ENCODE assay signal across 25 cellular contexts in genomic region chr1:20282544-20282943, GRCh38. TPM values are rescaled to one million over a fixed set of nuclear protein-coding genes. Genes with fewer than 3 reads are reported as not detected.
DNase-seq lines count a peak whose midpoint lies in the region; ATAC-seq and TF ChIP-seq lines count a peak whose summit lies in the region.
"Had no signal": no experiment of that assay in that cellular context is flagged by ENCODE, and none has a peak within 500 bp of the region (broad histone marks: within the 10 kb centered on the region; RNA-seq: fewer than 3 reads in every experiment).

No MANE protein-coding gene starts in this region.

- no peaks in the 10 kb centered on the region for H3K4me1 Mint-ChIP-seq in activated naive CD4-positive, alpha-beta T cell treated with anti-CD3 and anti-CD28 coated beads for 36 hours (ENCODE audit: low read depth)
- H3K4me1 Mint-ChIP-seq: activated CD4-positive, alpha-beta T cell treated with anti-CD3 and anti-CD28 coated beads, Interleukin-2, amount 10 ng/mL, durations not matched to agents 7 days and 5 days; naive thymus-derived CD4-positive, alpha-beta T cell had no signal

- no peak overlapping the region for H3K4me3 ChIP-seq in SJSA1
- no peak overlapping the region for H3K4me3 ChIP-seq in left ventricle myocardium inferior
- H3K4me3 ChIP-seq in gastrocnemius medialis = no peak overlapping the region
- H3K4me3 ChIP-seq: BLaER1, PC-9 had no signal

- CTCF ChIA-PET in activated naive CD4-positive, alpha-beta T cell treated with anti-CD3 and anti-CD28 coated beads for 36 hours (lab: Charles Lee) = no interaction called here

- peaks cover 13% of the 10 kb centered on the region for H3K27me3 Mint-ChIP-seq in activated naive CD4-positive, alpha-beta T cell treated with anti-CD3 and anti-CD28 coated beads for 36 hours (ENCODE audit: low read depth)

- H3K9me3 ChIP-seq in SJSA1 (replicated peaks) (peaks cover 12% of the 10 kb centered on the region; the same call in 1 of the 2 replicates), left ventricle myocardium inferior (replicated peaks) (no peaks in the 10 kb centered on the region), gastrocnemius medialis (no peaks in the 10 kb centered on the region)

- no peak overlapping the region for H3K4me3 Mint-ChIP-seq in activated naive CD4-positive, alpha-beta T cell treated with anti-CD3 and anti-CD28 coated beads for 36 hours
- H3K4me3 Mint-ChIP-seq: activated B cell treated with CpG ODN at 0.5 μM for 24 hours; activated CD4-positive, alpha-beta T cell treated with anti-CD3 and anti-CD28 coated beads, Interleukin-2, amount 10 ng/mL, durations not matched to agents 7 days and 5 days; activated T-cell treated with anti-CD3 and anti-CD28 coated beads, Interleukin-2, amount 50 U/mL, for 4 hours; effector memory CD8-positive, alpha-beta T cell; naive thymus-derived CD4-positive, alpha-beta T cell; stimulated activated memory B cell treated with anti-CD40 and anti-IgM and Interleukin-4, amounts not matched to agents 10 μg/mL and 1 μg/mL and 100 μg/mL, for 72 hours had no signal

- intact Hi-C loops in Right ventricle myocardium inferior (cut with DNase I) = loop anchor here (5.0 kb wide), 1 partner anchor 75 kb away; no protein-coding TSS in a partner anchor
- intact Hi-C loops in cardiac septum (cut with DNase I) = no loop called here
- intact Hi-C loops in left ventricle myocardium inferior (cut with micrococcal nuclease) = no loop called here
- intact Hi-C loops in gastrocnemius medialis (cut with DNase I; ENCODE audit: low total_unique reads) = loop anchor here (1.0 to 2.0 kb wide), 2 partner anchors 16 to 77 kb away; no protein-coding TSS in a partner anchor
- intact Hi-C loops in activated naive CD4-positive, alpha-beta T cell treated with anti-CD3 and anti-CD28 coated beads for 36 hours (cut with micrococcal nuclease) = no loop called here

- ATAC-seq in Right ventricle myocardium inferior (peak; percentile 90), gastrocnemius medialis (peak; percentile 95 to 97)
- ATAC-seq: activated T-cell treated with anti-CD3 and anti-CD28 coated beads, Interleukin-2, amount 50 U/mL, for 4 hours; effector memory CD8-positive, alpha-beta T cell; naive thymus-derived CD4-positive, alpha-beta T cell; stimulated activated memory B cell treated with anti-CD40 and anti-IgM and Interleukin-4, amounts not matched to agents 10 μg/mL and 1 μg/mL and 100 μg/mL, for 72 hours had no signal

- peaks cover 10% of the 10 kb centered on the region for H3K9me3 Mint-ChIP-seq in activated naive CD4-positive, alpha-beta T cell treated with anti-CD3 and anti-CD28 coated beads for 36 hours
- H3K9me3 Mint-ChIP-seq: activated CD4-positive, alpha-beta T cell treated with anti-CD3 and anti-CD28 coated beads, Interleukin-2, amount 10 ng/mL, durations not matched to agents 7 days and 5 days; effector memory CD8-positive, alpha-beta T cell had no signal

- TF ChIP-seq POLR2A in gastrocnemius medialis (IDR thresholded peaks at IDR 0.05) = no peak

- H3K27me3 ChIP-seq in SJSA1 (replicated peaks) (no peaks in the 10 kb centered on the region), left ventricle myocardium inferior (ENCODE audit: low read depth) (peaks cover 9% of the 10 kb centered on the region), gastrocnemius medialis (no peaks in the 10 kb centered on the region)
- H3K27me3 ChIP-seq: BLaER1 had no signal

- in situ Hi-C loops in gastrocnemius medialis (cut with MboI; ENCODE audit: low sequenced_read_pairs in 4 of 4) = no loop called here

- H3K36me3 ChIP-seq in SJSA1 (no peaks in the 10 kb centered on the region), left ventricle myocardium inferior (no peaks in the 10 kb centered on the region), gastrocnemius medialis (no peaks in the 10 kb centered on the region)
- H3K36me3 ChIP-seq: BLaER1 had no signal

- TF ChIP-seq CTCF in left ventricle myocardium inferior (IDR thresholded peaks at IDR 0.05; ENCODE audit: borderline replicate concordance) (no peak), gastrocnemius medialis (IDR thresholded peaks at IDR 0.05 in 4 of 5, conservative IDR thresholded peaks at IDR 0.05 in 1 of 5) (no peak)

- DNase-seq in Right ventricle myocardium inferior (ENCODE audit: missing footprints) (no peak), cardiac septum (ENCODE audit: low spot score) (no peak), SJSA1 (ENCODE audit: low read depth in 1 of 2, low spot score in 2 of 2) (no peak), left ventricle myocardium inferior (peak; percentile 36), gastrocnemius medialis (peak; percentile 59 to 79), KG1 (lab: John Stamatoyannopoulos, UW) (no peak), NCI-H2107 (lab: John Stamatoyannopoulos, UW) (no peak)
- no peak for DNase-seq in activated naive CD4-positive, alpha-beta T cell treated with anti-CD3 and anti-CD28 coated beads for 36 hours
- DNase-seq: activated B cell treated with CpG ODN at 0.5 μM for 24 hours; activated CD4-positive, alpha-beta T cell treated with anti-CD3 and anti-CD28 coated beads, Interleukin-2, amount 10 ng/mL, durations not matched to agents 7 days and 5 days; activated gamma-delta T cell treated with Interleukin-2 at 50 U/mL for 16 hours; activated T-cell treated with anti-CD3 and anti-CD28 coated beads, Interleukin-2, amount 50 U/mL, for 4 hours; central memory CD4-positive, alpha-beta T cell; DMS53; effector memory CD8-positive, alpha-beta T cell; erythroblast; Kasumi-1; naive thymus-derived CD4-positive, alpha-beta T cell; NCI-H524 treated with DMSO at 0.1 percent for 48 hours; SIG-M5; stimulated activated CD4-positive, alpha-beta T cell treated with anti-CD3 and anti-CD28 coated beads, Interleukin-15, amount 100 ng/mL, for 24 hours had no signal

- H3K36me3 Mint-ChIP-seq in activated naive CD4-positive, alpha-beta T cell treated with anti-CD3 and anti-CD28 coated beads for 36 hours (ENCODE audit: low read depth) = no peaks in the 10 kb centered on the region
- H3K36me3 Mint-ChIP-seq: stimulated activated memory B cell treated with anti-CD40 and anti-IgM and Interleukin-4, amounts not matched to agents 10 μg/mL and 1 μg/mL and 100 μg/mL, for 72 hours had no signal

- H3K27ac Mint-ChIP-seq in activated naive CD4-positive, alpha-beta T cell treated with anti-CD3 and anti-CD28 coated beads for 36 hours = no peak overlapping the region
- H3K27ac Mint-ChIP-seq: activated B cell treated with CpG ODN at 0.5 μM for 24 hours; activated CD4-positive, alpha-beta T cell treated with anti-CD3 and anti-CD28 coated beads, Interleukin-2, amount 10 ng/mL, durations not matched to agents 7 days and 5 days; effector memory CD8-positive, alpha-beta T cell; naive thymus-derived CD4-positive, alpha-beta T cell; stimulated activated memory B cell treated with anti-CD40 and anti-IgM and Interleukin-4, amounts not matched to agents 10 μg/mL and 1 μg/mL and 100 μg/mL, for 72 hours had no signal

- H3K27ac ChIP-seq in SJSA1 (peak overlapping the region; percentile 56), left ventricle myocardium inferior (replicated peaks) (no peak overlapping the region), gastrocnemius medialis (peak overlapping the region in 3 of 4 donors; percentile 33 to 76 (median 62))
- H3K27ac ChIP-seq: BLaER1, PC-9 had no signal

- H3K4me1 ChIP-seq in SJSA1 (replicated peaks) (peaks cover 47% of the 10 kb centered on the region), left ventricle myocardium inferior (peaks cover 12% of the 10 kb centered on the region), gastrocnemius medialis (peaks cover 11 to 16% of the 10 kb centered on the region in 2 donors)

RNA-seq across cellular contexts. Expression of gene VWA5B1, which starts 8.1 kb away (rescaled TPM):
- not detected for total RNA-seq in Right ventricle myocardium inferior
- not detected for total RNA-seq in cardiac septum
- not detected in 2 replicates for total RNA-seq in SJSA1 (2014; rRNA removed; shearing (Covaris generic))
- 0.16 TPM for total RNA-seq in left ventricle myocardium inferior
- total RNA-seq in gastrocnemius medialis = under 1 TPM in 1 of 4 donors, not detected in 3; 0.25 TPM
- not detected for total RNA-seq in activated naive CD4-positive, alpha-beta T cell treated with anti-CD3 and anti-CD28 coated beads for 36 hours
- total RNA-seq: activated B cell treated with CpG ODN at 0.5 μM for 24 hours; activated T-cell treated with anti-CD3 and anti-CD28 coated beads, Interleukin-2, amount 50 U/mL, for 4 hours; liver; PC-9 had no signal

Comparison
In these comparisons a context has a peak if more than half of its experiments do, and no peak if none do; other contexts are left out.
1. DNase-seq: peak in left ventricle myocardium inferior (single experiment) and gastrocnemius medialis (2 of 2); none in Right ventricle myocardium inferior (single experiment), cardiac septum (single experiment), SJSA1 (0 of 2), activated naive CD4-positive, alpha-beta T cell treated with anti-CD3 and anti-CD28 coated beads for 36 hours (single experiment), KG1 (single experiment) and NCI-H2107 (single experiment).
2. intact Hi-C loops: an anchor here in Right ventricle myocardium inferior (5.0 kb wide) and gastrocnemius medialis (1.0 to 2.0 kb wide); none called in cardiac septum, left ventricle myocardium inferior and activated naive CD4-positive, alpha-beta T cell treated with anti-CD3 and anti-CD28 coated beads for 36 hours.